In the genomic region with DNA sequence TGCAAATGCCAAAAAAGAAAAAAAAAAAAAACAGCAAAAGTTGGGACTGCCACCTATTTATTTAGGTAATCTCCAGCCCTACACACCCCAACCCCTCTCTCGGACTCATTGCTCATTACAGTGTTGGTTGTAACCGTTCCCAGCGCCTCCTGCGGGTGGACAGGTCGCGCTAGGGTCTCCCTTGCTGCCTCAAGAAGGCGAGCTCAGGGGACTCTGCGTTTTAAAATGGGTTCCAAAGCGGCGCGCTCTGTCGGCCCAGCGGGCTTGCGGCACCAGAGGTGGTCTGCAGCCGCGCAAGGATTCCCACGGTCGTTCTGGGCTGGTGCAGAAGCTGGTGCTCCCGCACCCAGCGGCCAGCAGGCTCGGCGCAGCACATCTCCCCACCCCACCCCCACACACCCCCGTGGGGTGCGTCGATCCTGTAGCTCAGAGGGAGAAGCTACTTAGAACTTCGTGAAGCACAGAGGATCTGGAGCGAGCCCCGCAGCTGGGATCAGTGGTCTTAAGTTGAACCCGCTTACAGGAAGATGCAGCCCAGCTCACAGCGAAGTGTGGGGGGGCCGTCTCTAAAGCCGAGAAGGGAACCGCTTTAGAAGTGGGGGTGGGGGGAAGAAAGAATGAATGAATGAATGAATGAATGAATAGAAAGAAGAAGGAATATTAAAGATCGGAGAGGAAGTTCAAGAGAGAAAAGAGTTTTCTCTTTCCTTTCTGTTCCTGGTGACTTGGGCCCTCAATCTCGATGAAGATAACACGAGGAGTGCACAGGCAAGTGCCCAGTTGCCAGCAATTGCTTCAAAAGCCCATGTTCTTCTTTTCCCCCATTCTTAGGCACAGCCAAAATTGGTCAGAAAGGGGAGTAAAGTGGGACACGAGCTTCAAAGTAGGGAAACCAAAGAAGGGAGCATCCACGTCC, we compare ENCODE assay signal across 8 cellular contexts. TPM values are rescaled to one million over a fixed set of nuclear protein-coding genes. Genes with fewer than 3 reads are reported as not detected.
A peak's percentile ranks its signal among the peaks of the same experiment; 100 is the strongest.
DNase-seq lines count a peak whose midpoint lies in the region; ATAC-seq and TF ChIP-seq lines count a peak whose summit lies in the region.

No MANE protein-coding gene starts in this region.

- H3K36me3 ChIP-seq in WERI-Rb-1 (no peaks in the 10 kb centered on the region), iPS-18a (ENCODE audit: control insufficient read depth, low read depth, low read length) (no peaks in the 10 kb centered on the region)

- peaks cover 16% of the 10 kb centered on the region for H3K9me3 ChIP-seq in WERI-Rb-1 (ENCODE audit: severe bottlenecking)
- no peaks in the 10 kb centered on the region for H3K9me3 ChIP-seq in iPS-18a (ENCODE audit: control insufficient read depth, low read depth, low read length)

- no peak overlapping the region for H3K27ac ChIP-seq in WERI-Rb-1
- no peak overlapping the region for H3K27ac ChIP-seq in iPS-18a (ENCODE audit: low read length)

- H3K4me3 ChIP-seq in WERI-Rb-1 (ENCODE audit: low read depth, low read length) = peak overlapping the region; percentile 80
- peak overlapping the region; percentile 37 for H3K4me3 ChIP-seq in iPS-18a (ENCODE audit: low read length)

- H3K9ac ChIP-seq in iPS-18a (ENCODE audit: low read length) = no peak overlapping the region

- H3K27me3 ChIP-seq in WERI-Rb-1 (ENCODE audit: insufficient read depth, low read depth, severe bottlenecking) (peaks cover 85% of the 10 kb centered on the region), iPS-18a (ENCODE audit: control insufficient read depth, insufficient read depth, low read length) (peaks cover 99% of the 10 kb centered on the region)

- ATAC-seq in GM21723 (IDR thresholded peaks at IDR 0.05; ENCODE audit: unreplicated experiment) = no peak

- DNase-seq in A172 (ENCODE audit: low spot score) (peak; percentile 50), ELR (ENCODE audit: low read depth) (peak; percentile 82), WERI-Rb-1 (peak; percentile 72), NCI-H526 treated with DMSO at 0.1 percent for 48 hours (lab: John Stamatoyannopoulos, UW) (no peak), NCI-H2107 (lab: John Stamatoyannopoulos, UW) (no peak), AG08396 (ENCODE audit: low spot score) (no peak)

- TF ChIP-seq CTCF in WERI-Rb-1 (IDR thresholded peaks at IDR 0.05; ENCODE audit: low read depth, low read length) = peak; percentile 70

- H3K4me1 ChIP-seq in iPS-18a (ENCODE audit: control insufficient read depth, low read depth, low read length) = peaks cover 45% of the 10 kb centered on the region

RNA-seq across cellular contexts. Expression of a gene that starts 0.8 kb away (rescaled TPM):
- total RNA-seq in A172 (2014; rRNA removed; shearing (Covaris generic)) = 5.2 TPM in 2 replicates

Comparison
In these comparisons a context has a peak if more than half of its experiments do, and no peak if none do; other contexts are left out.
1. DNase-seq: peak in A172 (single experiment), ELR (single experiment) and WERI-Rb-1 (single experiment); none in NCI-H526 treated with DMSO at 0.1 percent for 48 hours (single experiment), NCI-H2107 (single experiment) and AG08396 (single experiment).